Comparison of ENCODE assay signal across 8 cellular contexts in genomic region chr5:150625831-150626746, GRCh38. TPM values are rescaled to one million over a fixed set of nuclear protein-coding genes. Genes with fewer than 3 reads are reported as not detected.
DNase-seq lines count a peak whose midpoint lies in the region; ATAC-seq, FAIRE-seq and TF ChIP-seq lines count a peak whose summit lies in the region.

No MANE protein-coding gene starts in this region.

- H3K14ac ChIP-seq in mesenchymal stem cell (ENCODE audit: low read length in 2 of 2) = no peak overlapping the region

- no peak overlapping the region for H2BK15ac ChIP-seq in mesenchymal stem cell (ENCODE audit: low read depth, poor library complexity, severe bottlenecking)

- H3K27me3 Mint-ChIP-seq in activated naive CD8-positive, alpha-beta T cell treated with anti-CD3 and anti-CD28 coated beads for 36 hours = peaks cover 29% of the 10 kb centered on the region

- H2AK5ac ChIP-seq in mesenchymal stem cell (ENCODE audit: low read length, severe bottlenecking) = no peak overlapping the region

- H3K18ac ChIP-seq in mesenchymal stem cell (ENCODE audit: low read depth in 1 of 2, low read length in 2 of 2) = no peak overlapping the region

- H3K4me2 ChIP-seq in mesenchymal stem cell (ENCODE audit: low read length, poor library complexity, severe bottlenecking) = no peak overlapping the region

- H4K91ac ChIP-seq in mesenchymal stem cell (ENCODE audit: low read length) = no peak overlapping the region

- no peaks in the 10 kb centered on the region for H3K9me3 Mint-ChIP-seq in activated naive CD8-positive, alpha-beta T cell treated with anti-CD3 and anti-CD28 coated beads for 36 hours

- H3K4me1 Mint-ChIP-seq in activated naive CD8-positive, alpha-beta T cell treated with anti-CD3 and anti-CD28 coated beads for 36 hours = peaks cover 20% of the 10 kb centered on the region

- H2BK5ac ChIP-seq in mesenchymal stem cell (ENCODE audit: low read depth, low read length, poor library complexity, severe bottlenecking) = no peak overlapping the region

- no peak overlapping the region for H3K27ac Mint-ChIP-seq in activated naive CD8-positive, alpha-beta T cell treated with anti-CD3 and anti-CD28 coated beads for 36 hours

- peak; percentile 93 for FAIRE-seq in GM12892 (lab: Jason Lieb, UNC)

- peak overlapping the region in 1 of 2 experiments; percentile 12 for H2BK12ac ChIP-seq in mesenchymal stem cell (ENCODE audit: low read length in 2 of 2)

- H3K4me3 ChIP-seq in muscle layer of duodenum (ENCODE audit: low read depth in 1 of 2, low read length in 2 of 2) (peak overlapping the region; percentile 76 to 86), mesenchymal stem cell (ENCODE audit: insufficient read depth in 1 of 2, low read depth in 1 of 2, low read length in 2 of 2) (no peak overlapping the region)

- no peaks in the 10 kb centered on the region for H3K36me3 ChIP-seq in muscle layer of duodenum (ENCODE audit: control insufficient read depth in 1 of 2, insufficient read depth in 2 of 2, low read length in 2 of 2)
- H3K36me3 ChIP-seq in mesenchymal stem cell (ENCODE audit: control insufficient read depth in 1 of 2, insufficient read depth in 2 of 2, low read depth in 1 of 2, low read length in 2 of 2) = no peaks in the 10 kb centered on the region

- H3K36me3 Mint-ChIP-seq in activated naive CD8-positive, alpha-beta T cell treated with anti-CD3 and anti-CD28 coated beads for 36 hours = no peaks in the 10 kb centered on the region

- peak; percentile 44 for ATAC-seq in HG02588 (IDR thresholded peaks at IDR 0.05; ENCODE audit: unreplicated experiment)

- H3K27ac ChIP-seq in muscle layer of duodenum (ENCODE audit: low read length) = peak overlapping the region; percentile 89
- no peak overlapping the region for H3K27ac ChIP-seq in mesenchymal stem cell (ENCODE audit: low read length, poor library complexity, severe bottlenecking)

- H3K4me3 Mint-ChIP-seq in activated naive CD8-positive, alpha-beta T cell treated with anti-CD3 and anti-CD28 coated beads for 36 hours = peak overlapping the region; percentile 24

- no peak overlapping the region for H4K8ac ChIP-seq in mesenchymal stem cell (ENCODE audit: low read length)

- no peak for TF ChIP-seq POLR2A in GM12892 (IDR thresholded peaks at IDR 0.05; ENCODE audit: low read depth, low read length)

- H3K9me3 ChIP-seq in muscle layer of duodenum (ENCODE audit: control insufficient read depth in 1 of 2, low read length in 2 of 2) (no peaks in the 10 kb centered on the region), mesenchymal stem cell (ENCODE audit: control insufficient read depth, low read length) (no peaks in the 10 kb centered on the region)

- H3K4me1 ChIP-seq in muscle layer of duodenum (ENCODE audit: control insufficient read depth in 1 of 2, insufficient read depth in 2 of 2, low read length in 2 of 2) (peaks cover 25 to 45% of the 10 kb centered on the region in 2 donors), mesenchymal stem cell (ENCODE audit: control insufficient read depth, insufficient read depth, low read depth, low read length) (peaks cover 19% of the 10 kb centered on the region)

- H3K79me1 ChIP-seq in mesenchymal stem cell (replicated peaks; ENCODE audit: low read length, poor library complexity, severe bottlenecking) = no peaks in the 10 kb centered on the region

- no peak overlapping the region for H2AFZ ChIP-seq in mesenchymal stem cell (ENCODE audit: low read depth, low read length)

- no peak overlapping the region for H3K9ac ChIP-seq in mesenchymal stem cell (ENCODE audit: low read length)

- no peak overlapping the region for H2BK120ac ChIP-seq in mesenchymal stem cell (ENCODE audit: low read depth, low read length)

- H3K23ac ChIP-seq in mesenchymal stem cell (ENCODE audit: low read length in 2 of 2) = no peak overlapping the region

- WGBS in mesenchymal stem cell = 89% methylated on average over 10 of the region's 10 CpGs

- no peaks in the 10 kb centered on the region for H3K27me3 ChIP-seq in muscle layer of duodenum (ENCODE audit: low read depth, low read length)
- peaks cover 0 to 37% of the 10 kb centered on the region in 2 experiments for H3K27me3 ChIP-seq in mesenchymal stem cell (ENCODE audit: control insufficient read depth in 1 of 2, insufficient read depth in 1 of 2, low read length in 2 of 2)

- DNase-seq in GM12892 (ENCODE audit: insufficient read length) (no peak), mesenchymal stem cell (no peak), foreskin melanocyte (no peak)
- DNase-seq in activated naive CD8-positive, alpha-beta T cell treated with anti-CD3 and anti-CD28 coated beads for 36 hours = no peak
- DNase-seq in stimulated activated CD4-positive, alpha-beta T cell treated with anti-CD3 and anti-CD28 coated beads, Interleukin-4, amount 100 ng/mL, for 1 hour = no peak
- no peak for DNase-seq in stimulated activated CD4-positive, alpha-beta T cell treated with anti-CD3 and anti-CD28 coated beads, Interleukin-12 subunit alpha, Interleukin-12 subunit beta, amount 100 ng/mL, for 4 hours

- no peak overlapping the region for H3K4ac ChIP-seq in mesenchymal stem cell (ENCODE audit: low read depth in 1 of 2, low read length in 2 of 2)

RNA-seq across cellular contexts. Expression of gene SYNPO, which starts 14.4 kb away (rescaled TPM):
- 18.8 TPM for polyA plus RNA-seq in GM12892 (2012; ENCODE audit: missing spikeins)
- total RNA-seq in activated naive CD8-positive, alpha-beta T cell treated with anti-CD3 and anti-CD28 coated beads for 36 hours = under 1 TPM; 0.39 to 0.76 TPM
- 37.8 TPM for polyA plus RNA-seq in mesenchymal stem cell (2013, experiment 1 of 2)
- polyA plus RNA-seq in mesenchymal stem cell (2013, experiment 2 of 2) = 39.1 TPM

RNA-seq across cellular contexts. Expression of gene MYOZ3, which starts 35.0 kb away (rescaled TPM):
- 0.38 TPM for polyA plus RNA-seq in GM12892 (2012; ENCODE audit: missing spikeins)
- under 1 TPM; 0.06 to 0.16 TPM for total RNA-seq in activated naive CD8-positive, alpha-beta T cell treated with anti-CD3 and anti-CD28 coated beads for 36 hours
- 1.6 TPM for polyA plus RNA-seq in mesenchymal stem cell (2013, experiment 1 of 2)
- 1.8 TPM for polyA plus RNA-seq in mesenchymal stem cell (2013, experiment 2 of 2)

Comparison
In these comparisons a context has a peak if more than half of its experiments do, and no peak if none do; other contexts are left out.
1. H3K4me3 ChIP-seq: peak in muscle layer of duodenum (2 of 2); none in mesenchymal stem cell (0 of 2).